ENCODE assay signal across 33 cellular contexts in genomic region chr2:169210917-169211316, GRCh38.
"Had no signal": no experiment of that assay in that cellular context is flagged by ENCODE, and none has a peak within 500 bp of the region (broad histone marks: within the 10 kb centered on the region; RNA-seq: fewer than 3 reads in every experiment).

No MANE protein-coding gene starts in this region.

- FAIRE-seq: astrocyte, bronchial epithelial cell had no signal

- H3K4me1 ChIP-seq: adrenal gland, ascending aorta, body of pancreas, breast epithelium had no signal

- H3K27me3 ChIP-seq: adrenal gland, ascending aorta, body of pancreas, brain microvascular endothelial cell, breast epithelium, cardiac muscle cell had no signal

- H3K36me3 ChIP-seq: adrenal gland, ascending aorta, brain microvascular endothelial cell, breast epithelium, cardiac muscle cell had no signal

- H3K9me3 ChIP-seq: adrenal gland, ascending aorta, body of pancreas, breast epithelium had no signal

- H3K4me3 ChIP-seq: adrenal gland, ascending aorta, body of pancreas, breast epithelium, cardiac muscle cell had no signal

- H3K27ac ChIP-seq: adrenal gland, ascending aorta, body of pancreas, brain microvascular endothelial cell, breast epithelium, cardiac muscle cell had no signal

- ATAC-seq: activated naive CD4-positive, alpha-beta T cell treated with anti-CD3 and anti-CD28 coated beads, Interleukin-2, amount 50 U/mL, for 72 hours; activated naive CD8-positive, alpha-beta T cell treated with anti-CD3 and anti-CD28 coated beads, Interleukin-2, amount 50 U/mL, for 24 hours; activated T-cell treated with anti-CD3 and anti-CD28 coated beads, Interleukin-2, amount 50 U/mL, for 4 hours; activated T-cell treated with anti-CD3 and anti-CD28 coated beads, Interleukin-2, amount 50 U/mL, for 72 hours; activated T-helper 17 cell treated with anti-CD3 and anti-CD28 coated beads, Interleukin-2, amount 50 U/mL, for 72 hours; body of pancreas had no signal

- DNase-seq: activated effector memory CD4-positive, alpha-beta T cell treated with anti-CD3 and anti-CD28 coated beads, Interleukin-2, amount 50 U/mL, for 16 hours; activated effector memory CD4-positive, alpha-beta T cell treated with Interleukin-2 at 50 U/mL for 16 hours; activated gamma-delta T cell; activated gamma-delta T cell treated with Interleukin-2 at 50 U/mL for 16 hours; activated naive CD4-positive, alpha-beta T cell; activated naive CD4-positive, alpha-beta T cell treated with anti-CD3 and anti-CD28 coated beads for 36 hours; activated naive CD4-positive, alpha-beta T cell treated with anti-CD3 and anti-CD28 coated beads, Interleukin-2, amount 10 ng/mL, durations not matched to agents 7 days and 5 days; activated naive CD4-positive, alpha-beta T cell treated with anti-CD3 and anti-CD28 coated beads, Interleukin-2, amount 50 U/mL, for 16 hours; activated naive CD4-positive, alpha-beta T cell treated with Interleukin-2 at 50 U/mL for 16 hours; activated naive CD8-positive, alpha-beta T cell treated with anti-CD3 and anti-CD28 coated beads for 36 hours; activated naive CD8-positive, alpha-beta T cell treated with anti-CD3 and anti-CD28 coated beads, Interleukin-2, amount 10 ng/mL, durations not matched to agents 7 days and 5 days; activated naive CD8-positive, alpha-beta T cell treated with anti-CD3 and anti-CD28 coated beads, Interleukin-2, amount 50 U/mL, for 24 hours; activated T-cell treated with anti-CD3 and anti-CD28 coated beads, Interleukin-2, amount 50 U/mL, for 24 hours; activated T-cell treated with anti-CD3 and anti-CD28 coated beads, Interleukin-2, amount 50 U/mL, for 4 hours; activated T-cell treated with anti-CD3 and anti-CD28 coated beads, Interleukin-2, amount 50 U/mL, for 48 hours; activated T-cell treated with anti-CD3 and anti-CD28 coated beads, Interleukin-2, amount 50 U/mL, for 72 hours; adrenal gland; amniotic stem cell; amygdala; anterior cingulate cortex; aorta; body of pancreas; brain microvascular endothelial cell; caudate nucleus; central memory CD4-positive, alpha-beta T cell; cerebellar nuclear complex had no signal
